ENCODE assay signal across 13 cellular contexts in genomic region chr16:24853830-24854229, GRCh38. TPM values are rescaled to one million over a fixed set of nuclear protein-coding genes. Genes with fewer than 3 reads are reported as not detected.
DNase-seq lines count a peak whose midpoint lies in the region; ATAC-seq lines count a peak whose summit lies in the region.
"Had no signal": no experiment of that assay in that cellular context is flagged by ENCODE, and none has a peak within 500 bp of the region (broad histone marks: within the 10 kb centered on the region; RNA-seq: fewer than 3 reads in every experiment).

No MANE protein-coding gene starts in this region.

- H2BK15ac ChIP-seq in neuronal stem cell (ENCODE audit: low read length), result no peak overlapping the region

- CTCF ChIA-PET in naive thymus-derived CD4-positive, alpha-beta T cell (lab: Charles Lee), result no interaction called here

- peaks cover 0 to 13% (median 4%) of the 10 kb centered on the region in 5 donors for H3K27me3 Mint-ChIP-seq in naive thymus-derived CD4-positive, alpha-beta T cell

- DNase-seq in Daoy (ENCODE audit: low read depth) (peak; percentile 71), NCI-H69 (lab: John Stamatoyannopoulos, UW) (peak; percentile 79), neuronal stem cell (ENCODE audit: low spot score) (no peak), NCI-H510A treated with DMSO at 0.1 percent for 48 hours (lab: John Stamatoyannopoulos, UW) (no peak), 8988T (no peak)
- DNase-seq in naive thymus-derived CD4-positive, alpha-beta T cell, result no peak
- DNase-seq: activated gamma-delta T cell treated with Interleukin-2 at 50 U/mL for 16 hours, GF-D8, GOT3, spleen had no signal

- no peak overlapping the region for H4K8ac ChIP-seq in neuronal stem cell (ENCODE audit: low read depth, low read length)

- H2BK120ac ChIP-seq in neuronal stem cell (ENCODE audit: low read depth, low read length), result no peak overlapping the region

- no CpG with 5 or more reads among the region's 18 CpGs for WGBS in neuronal stem cell (ENCODE audit: extremely low coverage in 2 of 2, insufficient read length in 2 of 2, insufficient replicate concordance in 1 of 2), 2 donors

- no peak overlapping the region for H3K18ac ChIP-seq in neuronal stem cell (ENCODE audit: low read length)

- H3K27me3 ChIP-seq in neuronal stem cell (ENCODE audit: control insufficient read depth in 3 of 3, insufficient read depth in 3 of 3, low read depth in 1 of 3, low read length in 3 of 3), result peaks cover 0 to 5% (median 0%) of the 10 kb centered on the region in 3 experiments
- H3K27me3 ChIP-seq in naive thymus-derived CD4-positive, alpha-beta T cell (ENCODE audit: control insufficient read depth in 2 of 2, insufficient read depth in 2 of 2, low read length in 2 of 2), result no peaks in the 10 kb centered on the region

- H3K4me1 ChIP-seq in neuronal stem cell (ENCODE audit: control insufficient read depth in 2 of 2, insufficient read depth in 1 of 2, low read depth in 1 of 2, low read length in 2 of 2), result peaks cover 0 to 3% of the 10 kb centered on the region in 2 donors
- no peaks in the 10 kb centered on the region for H3K4me1 ChIP-seq in naive thymus-derived CD4-positive, alpha-beta T cell (ENCODE audit: control insufficient read depth in 2 of 2, insufficient read depth in 2 of 2, low read length in 2 of 2)
- H3K4me1 ChIP-seq: spleen had no signal

- peaks cover 0 to 15% (median 0%) of the 10 kb centered on the region in 5 donors for H3K36me3 Mint-ChIP-seq in naive thymus-derived CD4-positive, alpha-beta T cell

- POLR2A ChIA-PET in naive thymus-derived CD4-positive, alpha-beta T cell (lab: Charles Lee), result no interaction called here

- peak overlapping the region; percentile 75 for H2AFZ ChIP-seq in neuronal stem cell (ENCODE audit: low read length)

- H3K36me3 ChIP-seq in neuronal stem cell (replicated peaks in 1 of 2; ENCODE audit: control insufficient read depth in 2 of 2, insufficient read depth in 2 of 2, low read length in 2 of 2), result no peaks in the 10 kb centered on the region
- H3K36me3 ChIP-seq in naive thymus-derived CD4-positive, alpha-beta T cell (ENCODE audit: control insufficient read depth in 2 of 3, insufficient read depth in 3 of 3, low read length in 3 of 3), result no peaks in the 10 kb centered on the region
- H3K36me3 ChIP-seq: spleen, thoracic aorta had no signal

- intact Hi-C loops in naive thymus-derived CD4-positive, alpha-beta T cell (cut with micrococcal nuclease), result no loop called here

- no peak overlapping the region for H3K4ac ChIP-seq in neuronal stem cell (ENCODE audit: low read length)

- peaks cover 0 to 5% (median 0%) of the 10 kb centered on the region in 11 donors for H3K9me3 Mint-ChIP-seq in naive thymus-derived CD4-positive, alpha-beta T cell

- H3K4me1 Mint-ChIP-seq in naive thymus-derived CD4-positive, alpha-beta T cell, result peaks cover 0 to 13% (median 0%) of the 10 kb centered on the region in 7 donors

- H3K4me3 Mint-ChIP-seq in naive thymus-derived CD4-positive, alpha-beta T cell, result no peak overlapping the region

- H3K79me1 ChIP-seq in neuronal stem cell (ENCODE audit: low read depth, low read length), result no peaks in the 10 kb centered on the region

- H2BK12ac ChIP-seq in neuronal stem cell (ENCODE audit: low read length), result no peak overlapping the region

- no peak overlapping the region for H3K9ac ChIP-seq in neuronal stem cell (ENCODE audit: low read depth, low read length, poor library complexity)

- no peak overlapping the region for H2AK5ac ChIP-seq in neuronal stem cell (ENCODE audit: low read depth, low read length)

- H3K14ac ChIP-seq in neuronal stem cell (ENCODE audit: low read length), result no peak overlapping the region

- H3K4me3 ChIP-seq in neuronal stem cell (ENCODE audit: low read length in 2 of 2), result no peak overlapping the region
- H3K4me3 ChIP-seq in naive thymus-derived CD4-positive, alpha-beta T cell (ENCODE audit: low read length), result no peak overlapping the region
- H3K4me3 ChIP-seq: spleen, thoracic aorta had no signal

- peak overlapping the region; percentile 35 for H3K23ac ChIP-seq in neuronal stem cell (ENCODE audit: low read depth, low read length, poor library complexity)

- H3K4me2 ChIP-seq in neuronal stem cell (ENCODE audit: insufficient read depth, low read length, poor library complexity, severe bottlenecking), result no peak overlapping the region

- no peaks in the 10 kb centered on the region for H3K9me3 ChIP-seq in neuronal stem cell (replicated peaks in 1 of 2; ENCODE audit: control insufficient read depth in 2 of 2, insufficient read depth in 1 of 2, low read depth in 1 of 2, low read length in 2 of 2)
- H3K9me3 ChIP-seq in naive thymus-derived CD4-positive, alpha-beta T cell (ENCODE audit: control insufficient read depth in 2 of 3, low read length in 3 of 3), result no peaks in the 10 kb centered on the region
- H3K9me3 ChIP-seq: spleen, thoracic aorta had no signal

- H4K91ac ChIP-seq in neuronal stem cell (ENCODE audit: low read depth, low read length, poor library complexity), result no peak overlapping the region

- H2BK5ac ChIP-seq in neuronal stem cell (ENCODE audit: low read length), result no peak overlapping the region

- ATAC-seq in esophagus mucosa, result peak; percentile 18
- no peak for ATAC-seq in naive thymus-derived CD4-positive, alpha-beta T cell
- no peak for ATAC-seq in HG03469 (IDR thresholded peaks at IDR 0.05; ENCODE audit: unreplicated experiment)

- no peak overlapping the region for H3K27ac ChIP-seq in neuronal stem cell (replicated peaks; ENCODE audit: low read length)
- H3K27ac ChIP-seq in naive thymus-derived CD4-positive, alpha-beta T cell (ENCODE audit: low read depth, low read length), result no peak overlapping the region
- H3K27ac ChIP-seq: spleen, thoracic aorta had no signal

- H3K27ac Mint-ChIP-seq in naive thymus-derived CD4-positive, alpha-beta T cell, result no peak overlapping the region

RNA-seq across cellular contexts. Expression of gene SLC5A11, which starts 8.1 kb away (rescaled TPM):
- not detected in 2 replicates for total RNA-seq in Daoy (2014; rRNA removed; shearing (Covaris generic))
- not detected for total RNA-seq in esophagus mucosa
- 0.01 TPM for polyA plus RNA-seq in neuronal stem cell (2013, experiment 1 of 2)
- polyA plus RNA-seq in neuronal stem cell (2013, experiment 2 of 2), result 0.03 TPM
- under 1 TPM in 4 of 5 experiments, not detected in 1; 0.46 to 0.80 (median 0.66) TPM for total RNA-seq in naive thymus-derived CD4-positive, alpha-beta T cell
- polyA plus RNA-seq in naive thymus-derived CD4-positive, alpha-beta T cell, result not detected

Comparison
In these comparisons a context has a peak if more than half of its experiments do, and no peak if none do; other contexts are left out.
1. DNase-seq: peak in Daoy (single experiment) and NCI-H69 (single experiment); none in neuronal stem cell (single experiment), naive thymus-derived CD4-positive, alpha-beta T cell (0 of 9), NCI-H510A treated with DMSO at 0.1 percent for 48 hours (single experiment) and 8988T (single experiment).